8 cellular contexts compared by ENCODE assay signal in the genomic region with DNA sequence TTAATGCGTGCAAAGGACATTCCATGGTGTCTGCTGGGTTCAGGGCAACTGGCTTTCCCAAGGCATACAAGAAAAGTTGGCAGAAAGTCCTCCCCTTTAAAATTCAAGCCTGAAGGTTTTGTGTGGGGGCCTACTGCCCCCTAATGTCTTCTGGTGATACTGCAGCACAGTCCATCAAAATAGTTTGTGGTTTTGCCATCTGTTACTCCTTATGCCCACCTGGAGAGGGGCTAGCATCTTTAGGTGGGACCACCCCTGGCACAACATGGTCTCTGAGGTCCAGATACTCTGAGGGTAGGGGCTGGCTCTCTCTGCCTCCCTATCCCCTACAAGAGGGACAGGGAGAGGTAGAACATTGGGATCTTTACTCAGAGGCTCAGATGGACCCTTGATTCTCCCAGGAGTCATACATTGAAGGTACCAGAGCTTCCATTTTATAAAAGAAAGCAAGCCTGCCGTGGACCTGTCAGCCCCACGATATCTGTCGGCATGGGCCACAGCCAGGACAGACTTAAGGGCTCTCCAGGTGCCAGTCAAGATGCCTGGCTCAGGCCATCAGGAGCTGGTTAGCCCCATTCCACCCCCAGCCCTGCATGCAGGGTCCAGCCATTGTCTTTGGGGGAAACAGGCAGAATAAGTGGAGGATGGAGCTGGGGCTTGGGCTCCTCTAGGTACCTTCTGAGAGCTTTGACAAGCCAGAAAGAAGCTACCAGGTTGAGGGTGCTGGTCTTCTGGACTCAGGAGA. TPM values are rescaled to one million over a fixed set of nuclear protein-coding genes. Genes with fewer than 3 reads are reported as not detected.
DNase-seq lines count a peak whose midpoint lies in the region; ATAC-seq, FAIRE-seq and TF ChIP-seq lines count a peak whose summit lies in the region.

No MANE protein-coding gene starts in this region.

- H3K4me3 ChIP-seq in brain microvascular endothelial cell (ENCODE audit: low read depth, low read length) (no peak overlapping the region), keratinocyte (ENCODE audit: control insufficient read depth in 2 of 3, extremely low read depth in 1 of 3, insufficient read depth in 2 of 3, low read depth in 1 of 3, low read length in 3 of 3) (no peak overlapping the region)

- H3K27me3 ChIP-seq in brain microvascular endothelial cell (replicated peaks) (no peaks in the 10 kb centered on the region), keratinocyte (ENCODE audit: control insufficient read depth, extremely low read depth, insufficient read depth, low read length) (no peaks in the 10 kb centered on the region)

- peak; percentile 78 for TF ChIP-seq RAD21 in Ishikawa (IDR thresholded peaks at IDR 0.05; ENCODE audit: low read depth)

- H3K27me3 Mint-ChIP-seq in stimulated activated memory B cell treated with anti-CD40 and anti-IgM and Interleukin-4, amounts not matched to agents 10 μg/mL and 1 μg/mL and 100 μg/mL, for 72 hours = no peaks in the 10 kb centered on the region

- no peak for TF ChIP-seq EP300 in Ishikawa (IDR thresholded peaks at IDR 0.05; ENCODE audit: borderline replicate concordance)

- no peaks in the 10 kb centered on the region for H3K9me3 Mint-ChIP-seq in stimulated activated memory B cell treated with anti-CD40 and anti-IgM and Interleukin-4, amounts not matched to agents 10 μg/mL and 1 μg/mL and 100 μg/mL, for 72 hours

- no peak overlapping the region for H3K9ac ChIP-seq in keratinocyte (ENCODE audit: control insufficient read depth, extremely low read depth, insufficient read depth, low read length)

- FAIRE-seq in keratinocyte (lab: Jason Lieb, UNC) = no peak

- dilution Hi-C loops in keratinocyte (cut with MboI; ENCODE audit: extremely low pct_ligation_motif_present, low sequenced_read_pairs) = no loop called here

- H3K4me1 Mint-ChIP-seq in stimulated activated memory B cell treated with anti-CD40 and anti-IgM and Interleukin-4, amounts not matched to agents 10 μg/mL and 1 μg/mL and 100 μg/mL, for 72 hours = peaks cover 38% of the 10 kb centered on the region

- H3K27ac Mint-ChIP-seq in stimulated activated memory B cell treated with anti-CD40 and anti-IgM and Interleukin-4, amounts not matched to agents 10 μg/mL and 1 μg/mL and 100 μg/mL, for 72 hours = peak overlapping the region; percentile 83

- DNase-seq in EH (ENCODE audit: low read depth) = peak; percentile 83
- DNase-seq in SW 1271 (lab: John Stamatoyannopoulos, UW) = peak; percentile 19 to 63
- DNase-seq in brain microvascular endothelial cell = peak; percentile 35
- no peak for DNase-seq in keratinocyte (ENCODE audit: low read depth, low spot score)

- in situ Hi-C loops in brain microvascular endothelial cell (cut with HindIII; ENCODE audit: low pct_ligation_motif_present, low sequenced_read_pairs) = no loop called here

- H3K79me2 ChIP-seq in keratinocyte (ENCODE audit: control insufficient read depth, insufficient read depth, low read length) = peaks cover 20% of the 10 kb centered on the region

- peaks cover 20% of the 10 kb centered on the region for H4K20me1 ChIP-seq in keratinocyte (ENCODE audit: control insufficient read depth, extremely low read depth, insufficient read depth, low read length)

- H3K36me3 ChIP-seq in brain microvascular endothelial cell (replicated peaks) (no peaks in the 10 kb centered on the region), keratinocyte (ENCODE audit: control insufficient read depth in 2 of 2, extremely low read depth in 1 of 2, insufficient read depth in 2 of 2, low read length in 2 of 2) (peaks cover 37 to 63% of the 10 kb centered on the region in 2 experiments)

- no peak overlapping the region for H3K4me3 Mint-ChIP-seq in stimulated activated memory B cell treated with anti-CD40 and anti-IgM and Interleukin-4, amounts not matched to agents 10 μg/mL and 1 μg/mL and 100 μg/mL, for 72 hours

- TF ChIP-seq CTCF in brain microvascular endothelial cell (IDR thresholded peaks at IDR 0.05; ENCODE audit: low read depth, low read length, missing control alignments) = peak; percentile 91
- peak; percentile 72 to 95 (median 76) for TF ChIP-seq CTCF in keratinocyte (optimal IDR thresholded peaks at IDR 0.05 in 1 of 3, IDR thresholded peaks at IDR 0.05 in 1 of 3, conservative IDR thresholded peaks at IDR 0.05 in 1 of 3; ENCODE audit: extremely low read depth in 1 of 3, insufficient read depth in 2 of 3, low read length in 3 of 3)

- no peak overlapping the region for H3K4me2 ChIP-seq in keratinocyte (ENCODE audit: control insufficient read depth, extremely low read depth, insufficient read depth, low read depth, low read length)

- peaks cover 3% of the 10 kb centered on the region for H3K9me1 ChIP-seq in keratinocyte (ENCODE audit: control insufficient read depth, extremely low read depth, insufficient read depth, low read length)

- peaks cover 12% of the 10 kb centered on the region for H3K4me1 ChIP-seq in keratinocyte (ENCODE audit: control insufficient read depth, extremely low read depth, insufficient read depth, low read length)

- H3K27ac ChIP-seq in brain microvascular endothelial cell = no peak overlapping the region
- H3K27ac ChIP-seq in keratinocyte (ENCODE audit: control insufficient read depth, insufficient read depth, low read length) = no peak overlapping the region

- H2AFZ ChIP-seq in keratinocyte (ENCODE audit: control insufficient read depth, low read length) = no peak overlapping the region

- H3K36me3 Mint-ChIP-seq in stimulated activated memory B cell treated with anti-CD40 and anti-IgM and Interleukin-4, amounts not matched to agents 10 μg/mL and 1 μg/mL and 100 μg/mL, for 72 hours = no peaks in the 10 kb centered on the region

- ATAC-seq in stimulated activated memory B cell treated with anti-CD40 and anti-IgM and Interleukin-4, amounts not matched to agents 10 μg/mL and 1 μg/mL and 100 μg/mL, for 72 hours = no peak
- ATAC-seq in GM21515 (IDR thresholded peaks at IDR 0.05; ENCODE audit: unreplicated experiment) (no peak), HG02642 (IDR thresholded peaks at IDR 0.05; ENCODE audit: poor library complexity, unreplicated experiment) (no peak)

- no peaks in the 10 kb centered on the region for H3K9me3 ChIP-seq in keratinocyte (ENCODE audit: control insufficient read depth, low read depth, low read length)

TF ChIP-seq in Ishikawa, 13 proteins besides CTCF, POLR2A, EP300 and RAD21 (continues in another document):
- no peak for TF ChIP-seq TEAD4 (IDR thresholded peaks at IDR 0.05)
- TF ChIP-seq, protein P1, sequence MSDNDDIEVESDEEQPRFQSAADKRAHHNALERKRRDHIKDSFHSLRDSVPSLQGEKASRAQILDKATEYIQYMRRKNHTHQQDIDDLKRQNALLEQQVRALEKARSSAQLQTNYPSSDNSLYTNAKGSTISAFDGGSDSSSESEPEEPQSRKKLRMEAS (IDR thresholded peaks at IDR 0.05) = no peak
- no peak for TF ChIP-seq NFIC (IDR thresholded peaks at IDR 0.05)
- no peak for TF ChIP-seq CREB1 (IDR thresholded peaks at IDR 0.05; ENCODE audit: low read depth)
- TF ChIP-seq CEBPB (IDR thresholded peaks at IDR 0.05) = no peak
- TF ChIP-seq, protein P2, sequence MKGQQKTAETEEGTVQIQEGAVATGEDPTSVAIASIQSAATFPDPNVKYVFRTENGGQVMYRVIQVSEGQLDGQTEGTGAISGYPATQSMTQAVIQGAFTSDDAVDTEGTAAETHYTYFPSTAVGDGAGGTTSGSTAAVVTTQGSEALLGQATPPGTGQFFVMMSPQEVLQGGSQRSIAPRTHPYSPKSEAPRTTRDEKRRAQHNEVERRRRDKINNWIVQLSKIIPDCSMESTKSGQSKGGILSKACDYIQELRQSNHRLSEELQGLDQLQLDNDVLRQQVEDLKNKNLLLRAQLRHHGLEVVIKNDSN (IDR thresholded peaks at IDR 0.05) = no peak
- no peak for TF ChIP-seq TCF12 (IDR thresholded peaks at IDR 0.05; ENCODE audit: low read depth)
- no peak for TF ChIP-seq TAF1 (IDR thresholded peaks at IDR 0.05; ENCODE audit: low read depth)
- no peak for TF ChIP-seq EGR1 (IDR thresholded peaks at IDR 0.05)
- no peak for TF ChIP-seq ZBTB7A (IDR thresholded peaks at IDR 0.05; ENCODE audit: low read depth)

RNA-seq across cellular contexts. Expression of a gene that starts 6.3 kb away (rescaled TPM):
- 34.8 to 53.9 TPM (median 39.2 TPM) in 3 replicates for polyA plus RNA-seq in keratinocyte
- 17.9 TPM for polyA plus RNA-seq in keratinocyte (2011; ENCODE audit: low read depth)
- polyA plus RNA-seq in keratinocyte (2011; cell fraction: cytosol; rRNA removed) = 20.2 and 23.8 TPM in 2 replicates
- polyA plus RNA-seq in keratinocyte (2011; cell fraction: nucleus; rRNA removed) = 93.9 and 100 TPM in 2 replicates
- polyA plus RNA-seq in keratinocyte (2012; ENCODE audit: low replicate concordance) = 31.4 and 42.0 TPM in 2 replicates
- polyA minus RNA-seq in keratinocyte = 68.0 to 78.2 TPM (median 73.5 TPM) in 3 replicates
- 35.1 TPM for polyA minus RNA-seq in keratinocyte (2011; cell fraction: cytosol; rRNA and poly(A)+ RNA removed)
- polyA minus RNA-seq in keratinocyte (2011; cell fraction: nucleus; rRNA and poly(A)+ RNA removed) = 44.2 and 52.1 TPM in 2 replicates

RNA-seq across cellular contexts. Expression of a gene that starts 15.6 kb away (rescaled TPM):
- polyA plus RNA-seq in keratinocyte = 9.2 to 16.6 TPM (median 12.1 TPM) in 3 replicates
- polyA plus RNA-seq in keratinocyte (2011; ENCODE audit: low read depth) = 11.9 TPM
- 4.5 and 7.1 TPM in 2 replicates for polyA plus RNA-seq in keratinocyte (2011; cell fraction: cytosol; rRNA removed)
- 26.5 and 29.3 TPM in 2 replicates for polyA plus RNA-seq in keratinocyte (2011; cell fraction: nucleus; rRNA removed)
- 11.6 and 11.8 TPM in 2 replicates for polyA plus RNA-seq in keratinocyte (2012; ENCODE audit: low replicate concordance)
- 11.7 to 22.2 TPM (median 18.8 TPM) in 3 replicates for polyA minus RNA-seq in keratinocyte
- 13.6 TPM for polyA minus RNA-seq in keratinocyte (2011; cell fraction: cytosol; rRNA and poly(A)+ RNA removed)
- 21.2 and 24.3 TPM in 2 replicates for polyA minus RNA-seq in keratinocyte (2011; cell fraction: nucleus; rRNA and poly(A)+ RNA removed)

RNA-seq across cellular contexts. Expression of a gene that starts 34.7 kb away (rescaled TPM):
- 35.0 to 45.9 TPM (median 43.4 TPM) in 3 replicates for polyA plus RNA-seq in keratinocyte
- polyA plus RNA-seq in keratinocyte (2011; ENCODE audit: low read depth) = 11.6 TPM
- 15.5 and 20.5 TPM in 2 replicates for polyA plus RNA-seq in keratinocyte (2011; cell fraction: cytosol; rRNA removed)
- 113 and 126 TPM in 2 replicates for polyA plus RNA-seq in keratinocyte (2011; cell fraction: nucleus; rRNA removed)
- 13.9 and 24.3 TPM in 2 replicates for polyA plus RNA-seq in keratinocyte (2012; ENCODE audit: low replicate concordance)
- 85.4 to 135 TPM (median 106 TPM) in 3 replicates for polyA minus RNA-seq in keratinocyte
- polyA minus RNA-seq in keratinocyte (2011; cell fraction: cytosol; rRNA and poly(A)+ RNA removed) = 28.0 TPM
- polyA minus RNA-seq in keratinocyte (2011; cell fraction: nucleus; rRNA and poly(A)+ RNA removed) = 70.1 and 116 TPM in 2 replicates
